8 cellular contexts compared by ENCODE assay signal in the genomic region with DNA sequence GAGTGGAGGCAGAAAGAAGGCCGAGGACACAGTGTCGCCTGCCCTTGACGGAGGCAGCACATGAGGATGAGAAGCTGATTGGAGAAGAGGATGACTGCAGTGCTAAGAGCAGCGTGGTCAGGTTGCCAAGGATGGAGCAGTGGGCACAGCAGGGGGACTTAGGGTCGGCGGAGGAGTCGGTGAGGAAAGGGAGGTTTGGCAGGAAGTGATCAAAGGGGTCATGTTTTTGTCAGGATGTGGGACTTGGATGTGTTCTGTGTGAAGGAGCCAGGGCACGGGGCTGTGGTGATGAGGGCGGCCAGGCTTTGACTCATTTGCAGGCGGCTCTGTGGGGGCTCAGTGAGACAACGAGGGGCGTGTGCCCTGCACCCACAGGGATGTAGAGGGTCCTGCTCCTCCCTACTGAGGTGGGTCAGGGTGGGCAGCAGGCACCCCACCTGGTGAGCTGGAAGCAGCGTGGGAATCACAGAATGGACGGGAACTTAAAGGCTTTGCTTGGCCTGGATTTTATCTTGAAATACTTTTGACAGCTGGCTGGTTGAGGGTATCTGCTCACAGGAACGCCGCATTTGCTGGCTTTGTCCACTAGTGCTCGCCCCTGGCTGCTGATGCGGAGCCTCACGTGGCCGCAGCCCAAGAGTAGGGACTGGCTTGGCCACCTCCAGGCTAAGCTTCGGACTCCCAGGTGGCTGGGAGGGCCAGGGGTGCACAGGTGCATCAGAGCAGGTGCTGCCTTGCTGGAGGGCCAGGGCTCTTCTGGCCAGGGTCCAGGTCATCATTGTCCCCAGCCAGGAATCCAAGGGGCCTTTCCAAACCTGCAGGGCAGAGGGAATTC. TPM values are rescaled to one million over a fixed set of nuclear protein-coding genes. Genes with fewer than 3 reads are reported as not detected.
DNase-seq lines count a peak whose midpoint lies in the region; ATAC-seq lines count a peak whose summit lies in the region.

No MANE protein-coding gene starts in this region.

- H3K4me1 Mint-ChIP-seq in activated CD8-positive, alpha-beta T cell treated with anti-CD3 and anti-CD28 coated beads, Interleukin-2, amount 10 ng/mL, durations not matched to agents 7 days and 5 days (ENCODE audit: low read depth) = peaks cover 40% of the 10 kb centered on the region
- peaks cover 43 to 44% of the 10 kb centered on the region in 2 donors for H3K4me1 Mint-ChIP-seq in immature natural killer cell

- ATAC-seq in Right ventricle myocardium inferior (peak; percentile 14), aorta (ENCODE audit: low FRiP score) (peak; percentile 49), HG03095 (IDR thresholded peaks at IDR 0.05; ENCODE audit: unreplicated experiment) (no peak)
- ATAC-seq in activated CD8-positive, alpha-beta T cell treated with anti-CD3 and anti-CD28 coated beads, Interleukin-2, amount 10 ng/mL, durations not matched to agents 7 days and 5 days = peak; percentile 33

- H3K4me1 ChIP-seq in aorta (ENCODE audit: control insufficient read depth in 1 of 2, insufficient read depth in 2 of 2, low read length in 2 of 2) = no peaks in the 10 kb centered on the region

- intact Hi-C loops in Right ventricle myocardium inferior (cut with DNase I) = no loop called here
- intact Hi-C loops in cardiac septum (cut with DNase I) = no loop called here
- intact Hi-C loops in aorta (cut with DNase I) = no loop called here

- no peaks in the 10 kb centered on the region for H3K27me3 Mint-ChIP-seq in activated CD8-positive, alpha-beta T cell treated with anti-CD3 and anti-CD28 coated beads, Interleukin-2, amount 10 ng/mL, durations not matched to agents 7 days and 5 days (ENCODE audit: low read depth)
- H3K27me3 Mint-ChIP-seq in immature natural killer cell (ENCODE audit: low read depth in 3 of 3) = peaks cover 0 to 9% (median 6%) of the 10 kb centered on the region in 3 donors

- CTCF ChIA-PET in activated CD8-positive, alpha-beta T cell treated with anti-CD3 and anti-CD28 coated beads, Interleukin-2, amount 10 ng/mL, durations not matched to agents 7 days and 5 days (lab: Charles Lee) = interaction anchor here (1.0 to 2.9 kb wide), 5 partner anchors 13 to 23 kb away, joined by 3 to 33 read pairs (median 8); no protein-coding TSS in a partner anchor

- DNase-seq in Right ventricle myocardium inferior (ENCODE audit: missing footprints) (no peak), cardiac septum (ENCODE audit: low spot score) (no peak), immature natural killer cell (peak in 2 of 3 donors; percentile 34 to 40), aorta (no peak), pons (ENCODE audit: low spot score) (no peak)
- DNase-seq in activated CD8-positive, alpha-beta T cell treated with anti-CD3 and anti-CD28 coated beads, Interleukin-2, amount 10 ng/mL, durations not matched to agents 7 days and 5 days = peak; percentile 62
- DNase-seq in stimulated activated CD4-positive, alpha-beta T cell treated with anti-CD3 and anti-CD28 coated beads, Interleukin-2, amount 100 ng/mL, for 24 hours = no peak

- 8 to 11% methylated on average over 21 of the region's 21 CpGs for WGBS in aorta, 2 donors

- H3K27me3 ChIP-seq in aorta (ENCODE audit: control insufficient read depth in 1 of 2, insufficient read depth in 2 of 2, low read length in 1 of 2) = no peaks in the 10 kb centered on the region

- no peak overlapping the region for H3K4me3 ChIP-seq in aorta (ENCODE audit: low read length in 2 of 2)

- POLR2A ChIA-PET in activated CD8-positive, alpha-beta T cell treated with anti-CD3 and anti-CD28 coated beads, Interleukin-2, amount 10 ng/mL, durations not matched to agents 7 days and 5 days (lab: Charles Lee) = interaction anchor here (1.0 to 1.6 kb wide), 2 partner anchors 9 to 15 kb away, joined by 3 to 7 read pairs; no protein-coding TSS in a partner anchor

- H3K9me3 Mint-ChIP-seq in activated CD8-positive, alpha-beta T cell treated with anti-CD3 and anti-CD28 coated beads, Interleukin-2, amount 10 ng/mL, durations not matched to agents 7 days and 5 days (ENCODE audit: insufficient read depth) = no peaks in the 10 kb centered on the region
- no peaks in the 10 kb centered on the region for H3K9me3 Mint-ChIP-seq in immature natural killer cell

- peak overlapping the region; percentile 10 to 68 for H3K27ac ChIP-seq in aorta (ENCODE audit: low read depth in 1 of 2, low read length in 2 of 2)

- H3K9me3 ChIP-seq in aorta (ENCODE audit: control insufficient read depth, low read length) = no peaks in the 10 kb centered on the region

- peak overlapping the region; percentile 42 for H3K4me3 Mint-ChIP-seq in activated CD8-positive, alpha-beta T cell treated with anti-CD3 and anti-CD28 coated beads, Interleukin-2, amount 10 ng/mL, durations not matched to agents 7 days and 5 days
- H3K4me3 Mint-ChIP-seq in immature natural killer cell = peak overlapping the region; percentile 59 to 81 (median 75)

- peaks cover 44% of the 10 kb centered on the region for H3K36me3 Mint-ChIP-seq in activated CD8-positive, alpha-beta T cell treated with anti-CD3 and anti-CD28 coated beads, Interleukin-2, amount 10 ng/mL, durations not matched to agents 7 days and 5 days (ENCODE audit: low read depth)
- H3K36me3 Mint-ChIP-seq in immature natural killer cell = peaks cover 0 to 8% (median 0%) of the 10 kb centered on the region in 3 donors

- H3K27ac Mint-ChIP-seq in activated CD8-positive, alpha-beta T cell treated with anti-CD3 and anti-CD28 coated beads, Interleukin-2, amount 10 ng/mL, durations not matched to agents 7 days and 5 days = peak overlapping the region; percentile 89
- peak overlapping the region; percentile 90 to 97 (median 92) for H3K27ac Mint-ChIP-seq in immature natural killer cell

- peaks cover 0 to 4% of the 10 kb centered on the region in 2 donors for H3K36me3 ChIP-seq in aorta (ENCODE audit: control insufficient read depth in 1 of 2, insufficient read depth in 2 of 2, low read length in 1 of 2)

RNA-seq across cellular contexts. Expression of a gene that starts 6.0 kb away (rescaled TPM):
- total RNA-seq in Right ventricle myocardium inferior = 37.2 TPM
- 33.6 TPM for total RNA-seq in cardiac septum
- total RNA-seq in activated CD8-positive, alpha-beta T cell treated with anti-CD3 and anti-CD28 coated beads, Interleukin-2, amount 10 ng/mL, durations not matched to agents 7 days and 5 days = 10 to 100 TPM; 48.6 to 49.3 TPM
- 100 to 1,000 TPM in 2 of 3 donors, 10 to 100 TPM in 1; 96.0 to 134 (median 106) TPM for polyA plus RNA-seq in immature natural killer cell
- 10 to 100 TPM; 56.2 to 59.5 TPM for total RNA-seq in aorta
- 100 to 1,000 TPM in 1 of 2 donors, 10 to 100 TPM in 1; 88.7 to 213 TPM for polyA plus RNA-seq in aorta

RNA-seq across cellular contexts. Expression of a gene that starts 11.6 kb away (rescaled TPM):
- total RNA-seq in Right ventricle myocardium inferior (24.5 TPM), cardiac septum (31.4 TPM), aorta (10 to 100 TPM; 79.2 to 91.0 TPM)
- total RNA-seq in activated CD8-positive, alpha-beta T cell treated with anti-CD3 and anti-CD28 coated beads, Interleukin-2, amount 10 ng/mL, durations not matched to agents 7 days and 5 days = under 1 TPM in 1 of 2 experiments, not detected in 1; 0.40 TPM
- polyA plus RNA-seq in immature natural killer cell (under 1 TPM in 1 of 3 donors, not detected in 2; 0.24 TPM), aorta (100 to 1,000 TPM in 1 of 2 donors, 10 to 100 TPM in 1; 23.7 to 215 TPM)

RNA-seq across cellular contexts. Expression of a gene that starts 30.4 kb away (rescaled TPM):
- 80.7 TPM for total RNA-seq in Right ventricle myocardium inferior
- 45.6 TPM for total RNA-seq in cardiac septum
- 10 to 100 TPM; 62.3 to 63.2 TPM for total RNA-seq in activated CD8-positive, alpha-beta T cell treated with anti-CD3 and anti-CD28 coated beads, Interleukin-2, amount 10 ng/mL, durations not matched to agents 7 days and 5 days
- polyA plus RNA-seq in immature natural killer cell = 10 to 100 TPM; 22.0 to 51.1 (median 30.7) TPM
- 10 to 100 TPM; 10.7 to 11.1 TPM for total RNA-seq in aorta
- polyA plus RNA-seq in aorta = 10 to 100 TPM; 18.5 to 32.2 TPM

RNA-seq across cellular contexts. Expression of a gene that starts 30.6 kb away (rescaled TPM):
- total RNA-seq in Right ventricle myocardium inferior = 11.3 TPM
- total RNA-seq in cardiac septum = 9.2 TPM
- 10 to 100 TPM; 47.7 to 48.2 TPM for total RNA-seq in activated CD8-positive, alpha-beta T cell treated with anti-CD3 and anti-CD28 coated beads, Interleukin-2, amount 10 ng/mL, durations not matched to agents 7 days and 5 days
- 10 to 100 TPM; 26.9 to 40.7 (median 34.6) TPM for polyA plus RNA-seq in immature natural killer cell
- total RNA-seq in aorta = 1 to 10 TPM; 6.0 to 6.1 TPM
- polyA plus RNA-seq in aorta = 10 to 100 TPM in 1 of 2 donors, 1 to 10 TPM in 1; 8.5 to 10.9 TPM

RNA-seq across cellular contexts. Expression of a gene that starts 54.5 kb away (rescaled TPM):
- total RNA-seq in Right ventricle myocardium inferior (18.5 TPM), cardiac septum (24.0 TPM), aorta (10 to 100 TPM; 13.4 to 29.0 TPM)
- 10 to 100 TPM; 30.8 to 36.8 TPM for total RNA-seq in activated CD8-positive, alpha-beta T cell treated with anti-CD3 and anti-CD28 coated beads, Interleukin-2, amount 10 ng/mL, durations not matched to agents 7 days and 5 days
- polyA plus RNA-seq in immature natural killer cell (10 to 100 TPM; 13.3 to 28.6 (median 27.0) TPM), aorta (10 to 100 TPM in 1 of 2 donors, 1 to 10 TPM in 1; 5.8 to 16.3 TPM)

Comparison
In these comparisons a context has a peak if more than half of its experiments do, and no peak if none do; other contexts are left out.
1. DNase-seq: peak in activated CD8-positive, alpha-beta T cell treated with anti-CD3 and anti-CD28 coated beads, Interleukin-2, amount 10 ng/mL, durations not matched to agents 7 days and 5 days (single experiment) and immature natural killer cell (2 of 3); none in Right ventricle myocardium inferior (single experiment), cardiac septum (single experiment), aorta (0 of 2), stimulated activated CD4-positive, alpha-beta T cell treated with anti-CD3 and anti-CD28 coated beads, Interleukin-2, amount 100 ng/mL, for 24 hours (0 of 2) and pons (single experiment).
2. RNA of a gene that starts 11.6 kb away (total RNA-seq): 79.2 to 91.0 TPM in aorta, 31.4 TPM in cardiac septum (single experiment) and 24.5 TPM in Right ventricle myocardium inferior (single experiment); 0.40 TPM in activated CD8-positive, alpha-beta T cell treated with anti-CD3 and anti-CD28 coated beads, Interleukin-2, amount 10 ng/mL, durations not matched to agents 7 days and 5 days; every median in the first group is over 10 times any median in the second.